Comparison of ENCODE assay signal across 8 cellular contexts in the genomic region with DNA sequence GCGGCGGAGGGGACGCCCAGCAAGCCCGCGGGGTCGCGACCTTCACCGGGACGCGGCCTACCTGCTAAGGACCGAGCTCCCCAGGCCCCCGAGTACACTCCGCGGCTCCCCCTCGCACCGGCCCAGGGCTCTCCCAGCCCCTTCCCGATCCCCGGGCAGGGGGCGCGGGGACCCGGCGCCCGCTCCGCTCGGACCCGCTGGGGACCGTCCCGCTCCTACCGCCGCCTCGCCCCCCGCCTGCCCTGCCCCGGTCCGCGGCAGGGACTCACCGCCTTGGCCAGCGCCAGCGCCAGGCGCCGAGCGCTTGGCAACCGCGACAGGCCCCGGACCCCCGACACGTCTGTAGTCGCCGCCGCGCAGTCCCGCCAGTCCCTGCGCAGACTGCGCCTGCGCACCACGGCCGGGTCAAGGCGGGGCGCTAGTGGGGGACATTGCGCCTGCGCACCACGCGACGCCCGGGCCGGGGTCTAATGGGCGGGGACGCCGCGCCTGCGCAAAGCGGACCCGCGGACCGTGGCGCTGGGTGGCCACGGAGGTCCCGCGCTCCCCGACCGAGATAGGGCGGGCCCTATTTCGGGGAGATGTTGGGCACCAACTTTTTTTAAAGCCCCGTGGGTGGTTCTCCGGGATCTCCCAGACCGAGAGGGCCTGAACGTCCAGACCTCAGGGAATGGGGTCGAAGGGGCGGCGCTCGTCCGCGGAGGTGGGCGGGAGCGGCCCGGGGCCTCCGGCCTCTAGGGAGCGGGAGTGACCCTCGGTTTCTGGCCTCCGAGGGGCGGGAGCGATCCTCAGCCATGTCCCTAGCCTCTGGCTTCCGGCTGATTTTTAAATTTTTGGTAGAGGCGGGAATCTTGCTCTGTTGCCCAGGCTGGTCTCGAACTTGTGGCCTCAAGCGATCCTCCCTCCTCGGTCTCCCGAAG.
DNase-seq lines count a peak whose midpoint lies in the region; ATAC-seq and TF ChIP-seq lines count a peak whose summit lies in the region.
"Not testable (repeated sequence)": the region's sequence is repeated elsewhere in the genome, so short reads cannot be mapped to it uniquely, and the experiment has no call there.

No MANE protein-coding gene starts in this region.

- CTCF ChIA-PET in activated CD8-positive, alpha-beta T cell treated with anti-CD3 and anti-CD28 coated beads, Interleukin-2, amount 10 ng/mL, durations not matched to agents 7 days and 5 days (lab: Charles Lee), result not testable (repeated sequence)

- not testable (repeated sequence) for H3K27me3 Mint-ChIP-seq in activated CD8-positive, alpha-beta T cell treated with anti-CD3 and anti-CD28 coated beads, Interleukin-2, amount 10 ng/mL, durations not matched to agents 7 days and 5 days (ENCODE audit: low read depth)

- H2AFZ ChIP-seq in Karpas-422 (ENCODE audit: low read length), result peak overlapping the region; percentile 99

- ATAC-seq in activated CD8-positive, alpha-beta T cell treated with anti-CD3 and anti-CD28 coated beads, Interleukin-2, amount 10 ng/mL, durations not matched to agents 7 days and 5 days, result peak; percentile 94
- peak; percentile 93 for ATAC-seq in gastrocnemius medialis
- peak; percentile 94 to 97 for ATAC-seq in upper lobe of left lung (ENCODE audit: low FRiP score in 2 of 2)

- TF ChIP-seq POLR2A in GM15510 (IDR thresholded peaks at IDR 0.05; ENCODE audit: borderline replicate concordance, extremely low read depth, insufficient read length) (peak; percentile 59), gastrocnemius medialis (IDR thresholded peaks at IDR 0.05) (peak; percentile 80 to 86), upper lobe of left lung (IDR thresholded peaks at IDR 0.05) (peak in 3 of 4 donors; percentile 39 to 91 (median 56))

- not testable (repeated sequence) for H3K36me3 ChIP-seq in Karpas-422 (ENCODE audit: insufficient read depth, low read length); gastrocnemius medialis; upper lobe of left lung

- H3K4me2 ChIP-seq in Karpas-422 (ENCODE audit: low read depth, low read length, poor library complexity, severe bottlenecking), result peak overlapping the region; percentile 95

- H3K4me3 Mint-ChIP-seq in activated CD8-positive, alpha-beta T cell treated with anti-CD3 and anti-CD28 coated beads, Interleukin-2, amount 10 ng/mL, durations not matched to agents 7 days and 5 days, result peak overlapping the region; percentile 76

- peaks cover 15% of the 10 kb centered on the region for H3K79me2 ChIP-seq in Karpas-422 (ENCODE audit: low read length)

- POLR2A ChIA-PET in activated CD8-positive, alpha-beta T cell treated with anti-CD3 and anti-CD28 coated beads, Interleukin-2, amount 10 ng/mL, durations not matched to agents 7 days and 5 days (lab: Charles Lee), result not testable (repeated sequence)

- not testable (repeated sequence) for TF ChIP-seq CTCF in HFF-Myc (IDR thresholded peaks at IDR 0.05; ENCODE audit: low read depth, low read length, missing control alignments); gastrocnemius medialis (IDR thresholded peaks at IDR 0.05 in 4 of 5, conservative IDR thresholded peaks at IDR 0.05 in 1 of 5)
- TF ChIP-seq CTCF in upper lobe of left lung (IDR thresholded peaks at IDR 0.05), result peak in 4 of 6 experiments; percentile 22 to 45 (median 41)

- not testable (repeated sequence) for H3K9me3 ChIP-seq in Karpas-422 (ENCODE audit: low read length); gastrocnemius medialis; upper lobe of left lung

- H3K4me1 ChIP-seq in Karpas-422 (ENCODE audit: low read length); gastrocnemius medialis; upper lobe of left lung: not testable (repeated sequence)

- not testable (repeated sequence) for H3K9me2 ChIP-seq in Karpas-422 (replicated peaks; ENCODE audit: insufficient read depth, low read length)

- peak overlapping the region; percentile 77 for H3K9ac ChIP-seq in Karpas-422 (ENCODE audit: low read length)

- not testable (repeated sequence) for TF ChIP-seq EP300 in upper lobe of left lung (IDR thresholded peaks at IDR 0.05)

- DNase-seq in HFF-Myc (ENCODE audit: extremely low read depth, low read depth), result peak; percentile 15
- DNase-seq in Karpas-422, result peak; percentile 97
- peak; percentile 90 for DNase-seq in activated CD8-positive, alpha-beta T cell treated with anti-CD3 and anti-CD28 coated beads, Interleukin-2, amount 10 ng/mL, durations not matched to agents 7 days and 5 days
- DNase-seq in dedifferentiated amniotic fluid mesenchymal stem cell (ENCODE audit: extremely low spot score), result peak; percentile 74
- DNase-seq in islet precursor cell, result peak; percentile 96
- peak; percentile 83 to 87 for DNase-seq in gastrocnemius medialis
- DNase-seq in upper lobe of left lung, result peak; percentile 94 to 99

- intact Hi-C loops in gastrocnemius medialis (cut with DNase I; ENCODE audit: low total_unique reads), result not testable (repeated sequence)

- H3K4me1 Mint-ChIP-seq in activated CD8-positive, alpha-beta T cell treated with anti-CD3 and anti-CD28 coated beads, Interleukin-2, amount 10 ng/mL, durations not matched to agents 7 days and 5 days (ENCODE audit: low read depth), result peaks cover 13% of the 10 kb centered on the region

- not testable (repeated sequence) for H3K9me3 Mint-ChIP-seq in activated CD8-positive, alpha-beta T cell treated with anti-CD3 and anti-CD28 coated beads, Interleukin-2, amount 10 ng/mL, durations not matched to agents 7 days and 5 days (ENCODE audit: insufficient read depth)

- H3K27ac Mint-ChIP-seq in activated CD8-positive, alpha-beta T cell treated with anti-CD3 and anti-CD28 coated beads, Interleukin-2, amount 10 ng/mL, durations not matched to agents 7 days and 5 days, result peak overlapping the region; percentile 70

- not testable (repeated sequence) for H4K20me1 ChIP-seq in Karpas-422 (ENCODE audit: insufficient read depth, low read depth, low read length)

- H3K27me3 ChIP-seq in Karpas-422 (ENCODE audit: low read length); gastrocnemius medialis; upper lobe of left lung: not testable (repeated sequence)

- WGBS in upper lobe of left lung, 2 donors, result 3% methylated on average over 23 to 32 of the region's 107 CpGs

- not testable (repeated sequence) for H3K27ac ChIP-seq in Karpas-422 (ENCODE audit: low read length)
- H3K27ac ChIP-seq in gastrocnemius medialis (peak overlapping the region; percentile 83 to 97 (median 89)), upper lobe of left lung (peak overlapping the region; percentile 75 to 90 (median 86))

- in situ Hi-C loops in gastrocnemius medialis (cut with MboI; ENCODE audit: low sequenced_read_pairs in 4 of 4), result not testable (repeated sequence)

- H3K36me3 Mint-ChIP-seq in activated CD8-positive, alpha-beta T cell treated with anti-CD3 and anti-CD28 coated beads, Interleukin-2, amount 10 ng/mL, durations not matched to agents 7 days and 5 days (ENCODE audit: low read depth), result not testable (repeated sequence)

- peak overlapping the region; percentile 56 for H3K4me3 ChIP-seq in HFF-Myc (replicated peaks; ENCODE audit: low read depth, low read length)
- peak overlapping the region; percentile 76 for H3K4me3 ChIP-seq in Karpas-422 (ENCODE audit: low read length)
- peak overlapping the region; percentile 64 to 100 (median 84) for H3K4me3 ChIP-seq in gastrocnemius medialis
- peak overlapping the region; percentile 29 to 84 (median 67) for H3K4me3 ChIP-seq in upper lobe of left lung

Comparison
In these comparisons a context has a peak if more than half of its experiments do, and no peak if none do; other contexts are left out.
1. DNase-seq: peak in every context shown above with its lines; median percentile 97 in Karpas-422; 96 in upper lobe of left lung; 96 in islet precursor cell; 90 in activated CD8-positive, alpha-beta T cell treated with anti-CD3 and anti-CD28 coated beads, Interleukin-2, amount 10 ng/mL, durations not matched to agents 7 days and 5 days; 85 in gastrocnemius medialis; 74 in dedifferentiated amniotic fluid mesenchymal stem cell; 15 in HFF-Myc.